ENCODE assay signal across 8 cellular contexts in genomic region chr1:32240140-32240951, GRCh38. TPM values are rescaled to one million over a fixed set of nuclear protein-coding genes. Genes with fewer than 3 reads are reported as not detected.
DNase-seq lines count a peak whose midpoint lies in the region; ATAC-seq, FAIRE-seq and TF ChIP-seq lines count a peak whose summit lies in the region.

No MANE protein-coding gene starts in this region.

- H3K4me1 ChIP-seq in HUES6 (ENCODE audit: control insufficient read depth, insufficient read depth, low read length) (peaks cover 14% of the 10 kb centered on the region), Panc1 (ENCODE audit: control insufficient read depth, insufficient read depth, low read length) (peaks cover 12% of the 10 kb centered on the region), neutrophil (ENCODE audit: control insufficient read depth in 1 of 2, insufficient read depth in 1 of 2, low read depth in 1 of 2, low read length in 1 of 2) (peaks cover 21 to 22% of the 10 kb centered on the region in 2 experiments)

- peak overlapping the region; percentile 87 for H3K4me3 ChIP-seq in HUES6 (ENCODE audit: low read depth, low read length)
- peak overlapping the region; percentile 60 to 90 for H3K4me3 ChIP-seq in Panc1 (ENCODE audit: low read depth in 2 of 2, low read length in 2 of 2)
- peak overlapping the region; percentile 28 to 31 for H3K4me3 ChIP-seq in neutrophil (ENCODE audit: low read depth in 1 of 2, low read length in 1 of 2)

- POLR2A ChIA-PET in Panc1 (lab: Charles Lee), result interaction anchor here (0.7 to 1.2 kb wide), 4 partner anchors 13 to 486 kb away, joined by 3 to 7 read pairs (median 4); no protein-coding TSS in a partner anchor

- H3K4me1 Mint-ChIP-seq in activated naive CD4-positive, alpha-beta T cell treated with anti-CD3 and anti-CD28 coated beads, Interleukin-2, amount 50 U/mL, for 24 hours, result peaks cover 17% of the 10 kb centered on the region
- peaks cover 12% of the 10 kb centered on the region for H3K4me1 Mint-ChIP-seq in glutamatergic neuron (ENCODE audit: low read depth, unreplicated experiment)

- H3K9me3 ChIP-seq in HUES6 (ENCODE audit: control insufficient read depth, insufficient read depth, low read depth, low read length), result no peaks in the 10 kb centered on the region
- H3K9me3 ChIP-seq in Panc1 (ENCODE audit: control insufficient read depth, insufficient read depth, low read depth, low read length), result no peaks in the 10 kb centered on the region
- no peaks in the 10 kb centered on the region for H3K9me3 ChIP-seq in neutrophil

- in situ Hi-C loops in Panc1 (cut with HindIII; ENCODE audit: low pct_unique_long_range_greater_than_20kb, low sequenced_read_pairs), result no loop called here

- H3K27ac ChIP-seq in HUES6 (ENCODE audit: low read depth, low read length) (peak overlapping the region; percentile 36; the same call in 1 of the 2 replicates), Panc1 (ENCODE audit: low read length) (peak overlapping the region; percentile 82), neutrophil (no peak overlapping the region)

- no peaks in the 10 kb centered on the region for H3K9me3 Mint-ChIP-seq in activated naive CD4-positive, alpha-beta T cell treated with anti-CD3 and anti-CD28 coated beads, Interleukin-2, amount 50 U/mL, for 24 hours
- peaks cover 7% of the 10 kb centered on the region for H3K9me3 Mint-ChIP-seq in glutamatergic neuron (ENCODE audit: unreplicated experiment)

- intact Hi-C loops in Panc1 (cut with micrococcal nuclease; ENCODE audit: unreplicated experiment), result no loop called here

- no peaks in the 10 kb centered on the region for H3K27me3 Mint-ChIP-seq in activated naive CD4-positive, alpha-beta T cell treated with anti-CD3 and anti-CD28 coated beads, Interleukin-2, amount 50 U/mL, for 24 hours
- peaks cover 5% of the 10 kb centered on the region for H3K27me3 Mint-ChIP-seq in glutamatergic neuron (ENCODE audit: unreplicated experiment)

- no peak for FAIRE-seq in RCC 7860 (lab: Jason Lieb, UNC)

- no peaks in the 10 kb centered on the region for H3K36me3 Mint-ChIP-seq in activated naive CD4-positive, alpha-beta T cell treated with anti-CD3 and anti-CD28 coated beads, Interleukin-2, amount 50 U/mL, for 24 hours
- no peaks in the 10 kb centered on the region for H3K36me3 Mint-ChIP-seq in glutamatergic neuron (ENCODE audit: unreplicated experiment)

- BruUV-seq in Panc1 (replicated peaks; lab: Mats Ljungman, UMichigan), result no TSS peak

- CTCF ChIA-PET in Panc1 (lab: Charles Lee), result interaction anchor here (0.6 to 1.9 kb wide), 4 partner anchors 24 to 76 kb away, joined by 4 to 18 read pairs (median 8); no protein-coding TSS in a partner anchor

- no peaks in the 10 kb centered on the region for H3K27me3 ChIP-seq in HUES6 (ENCODE audit: control insufficient read depth, insufficient read depth, low read length)
- H3K27me3 ChIP-seq in Panc1 (ENCODE audit: control insufficient read depth, insufficient read depth, low read length), result no peaks in the 10 kb centered on the region
- peaks cover 50% of the 10 kb centered on the region for H3K27me3 ChIP-seq in neutrophil

- H3K4me3 Mint-ChIP-seq in activated naive CD4-positive, alpha-beta T cell treated with anti-CD3 and anti-CD28 coated beads, Interleukin-2, amount 50 U/mL, for 24 hours, result peak overlapping the region; percentile 88
- peak overlapping the region; percentile 90 for H3K4me3 Mint-ChIP-seq in glutamatergic neuron (ENCODE audit: unreplicated experiment)

- H3K36me3 ChIP-seq in HUES6 (ENCODE audit: control insufficient read depth, insufficient read depth, low read length), result peaks cover 4% of the 10 kb centered on the region
- no peaks in the 10 kb centered on the region for H3K36me3 ChIP-seq in Panc1 (ENCODE audit: control insufficient read depth, insufficient read depth, low read length)
- no peaks in the 10 kb centered on the region for H3K36me3 ChIP-seq in neutrophil

- H3K9ac ChIP-seq in HUES6 (ENCODE audit: low read length), result peak overlapping the region; percentile 82

- ATAC-seq in Panc1 (peak; percentile 76), HG02852 (IDR thresholded peaks at IDR 0.05; ENCODE audit: unreplicated experiment) (no peak)

- H3K27ac Mint-ChIP-seq in activated naive CD4-positive, alpha-beta T cell treated with anti-CD3 and anti-CD28 coated beads, Interleukin-2, amount 50 U/mL, for 24 hours, result no peak overlapping the region
- peak overlapping the region; percentile 76 for H3K27ac Mint-ChIP-seq in glutamatergic neuron (ENCODE audit: unreplicated experiment)

- TF ChIP-seq CTCF in Panc1 (IDR thresholded peaks at IDR 0.05), result peak; percentile 72
- TF ChIP-seq CTCF in glutamatergic neuron (IDR thresholded peaks at IDR 0.05; ENCODE audit: partially characterized antibody, unreplicated experiment), result no peak
- TF ChIP-seq CTCF in neutrophil (IDR thresholded peaks at IDR 0.05), result no peak

- peak; percentile 81 for DNase-seq in EH (ENCODE audit: low read depth)
- no peak for DNase-seq in Panc1 (ENCODE audit: low read depth, low spot score)
- DNase-seq in glutamatergic neuron, result peak; percentile 67
- no peak for DNase-seq in RCC 7860 (ENCODE audit: low spot score)

RNA-seq across cellular contexts. Expression of gene FAM167B, which starts 6.7 kb away (rescaled TPM):
- total RNA-seq in Panc1 (2021; ENCODE audit: unreplicated experiment), result 1.9 TPM
- polyA plus RNA-seq in Panc1 (2012; ENCODE audit: insufficient read length), result 1.7 TPM
- total RNA-seq in glutamatergic neuron (ENCODE audit: unreplicated experiment), result 2.5 TPM

RNA-seq across cellular contexts. Expression of gene LCK, which starts 10.7 kb away (rescaled TPM):
- total RNA-seq in Panc1 (2021; ENCODE audit: unreplicated experiment) (0.57 TPM), glutamatergic neuron (ENCODE audit: unreplicated experiment) (0.37 TPM)
- polyA plus RNA-seq in Panc1 (2012; ENCODE audit: insufficient read length), result not detected

RNA-seq across cellular contexts. Expression of gene EIF3I, which starts 18.1 kb away (rescaled TPM):
- total RNA-seq in Panc1 (2021; ENCODE audit: unreplicated experiment), result 294 TPM
- 384 TPM for polyA plus RNA-seq in Panc1 (2012; ENCODE audit: insufficient read length)
- total RNA-seq in glutamatergic neuron (ENCODE audit: unreplicated experiment), result 103 TPM

RNA-seq across cellular contexts. Expression of gene TMEM234, which starts 18.2 kb away (rescaled TPM):
- total RNA-seq in Panc1 (2021; ENCODE audit: unreplicated experiment) (23.3 TPM), glutamatergic neuron (ENCODE audit: unreplicated experiment) (21.8 TPM)
- polyA plus RNA-seq in Panc1 (2012; ENCODE audit: insufficient read length), result 18.4 TPM

RNA-seq across cellular contexts. Expression of gene DCDC2B, which starts 31.5 kb away (rescaled TPM):
- total RNA-seq in Panc1 (2021; ENCODE audit: unreplicated experiment) (not detected), glutamatergic neuron (ENCODE audit: unreplicated experiment) (not detected)
- not detected for polyA plus RNA-seq in Panc1 (2012; ENCODE audit: insufficient read length)

Comparison
In these comparisons a context has a peak if more than half of its experiments do, and no peak if none do; other contexts are left out.
1. DNase-seq: peak in EH (single experiment) and glutamatergic neuron (single experiment); none in Panc1 (single experiment) and RCC 7860 (single experiment).
2. H3K4me3 ChIP-seq: peak in every context shown above with its lines; median percentile 87 in HUES6; 75 in Panc1; 30 in neutrophil.